8 cellular contexts compared by ENCODE assay signal in the genomic region with DNA sequence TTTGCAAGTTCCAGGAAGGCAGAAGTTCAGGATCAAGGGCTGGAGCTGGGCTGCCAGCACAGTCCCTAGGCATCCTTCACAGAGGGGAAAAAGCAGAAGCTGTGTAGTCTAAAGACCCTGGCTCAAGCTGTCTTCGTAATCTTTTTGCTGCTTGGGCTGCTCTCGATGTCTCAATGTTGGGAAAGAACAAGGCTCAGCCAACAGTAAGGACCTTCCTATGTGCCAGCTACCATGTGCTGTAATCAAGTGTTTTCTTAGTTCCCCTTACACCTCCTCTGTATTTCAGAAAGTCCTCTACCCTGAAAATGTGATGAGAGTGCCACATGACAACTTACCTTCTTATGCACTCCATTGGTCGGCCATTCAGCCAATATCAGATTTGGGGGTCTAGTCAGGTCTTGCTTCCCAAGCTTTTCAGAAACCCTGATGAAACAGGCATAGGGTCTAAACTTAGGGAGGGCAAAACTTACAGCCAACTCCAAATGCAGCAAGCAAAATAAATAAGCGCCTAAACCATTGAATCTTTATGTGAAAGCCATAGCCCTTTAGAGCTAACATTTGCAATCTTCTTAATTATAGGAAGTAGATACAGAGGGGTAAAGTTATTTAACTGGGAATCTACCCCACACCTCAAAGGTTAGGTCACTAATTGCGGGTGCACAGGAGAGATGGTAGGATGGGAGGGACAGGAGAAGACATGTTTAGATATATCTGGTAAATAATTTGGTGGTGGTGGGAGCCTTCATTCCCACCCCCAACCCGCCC. TPM values are rescaled to one million over a fixed set of nuclear protein-coding genes. Genes with fewer than 3 reads are reported as not detected.
DNase-seq lines count a peak whose midpoint lies in the region; ATAC-seq and TF ChIP-seq lines count a peak whose summit lies in the region.

No MANE protein-coding gene starts in this region.

- H3K27me3 ChIP-seq in GM23248 (replicated peaks; ENCODE audit: insufficient read depth): no peaks in the 10 kb centered on the region
- no peaks in the 10 kb centered on the region for H3K27me3 ChIP-seq in RWPE2 (ENCODE audit: insufficient read depth, poor library complexity, severe bottlenecking)
- no peaks in the 10 kb centered on the region for H3K27me3 ChIP-seq in esophagus squamous epithelium
- H3K27me3 ChIP-seq in stomach: no peaks in the 10 kb centered on the region

- no peak overlapping the region; the same call in 1 of the 2 replicates for H2AFZ ChIP-seq in GM23248

- no peaks in the 10 kb centered on the region for H3K9me3 ChIP-seq in GM23248 (ENCODE audit: low read depth)
- no peaks in the 10 kb centered on the region for H3K9me3 ChIP-seq in RWPE2 (ENCODE audit: severe bottlenecking)
- no peaks in the 10 kb centered on the region for H3K9me3 ChIP-seq in esophagus squamous epithelium
- no peaks in the 10 kb centered on the region for H3K9me3 ChIP-seq in stomach

- H3K36me3 ChIP-seq in GM23248 (ENCODE audit: low read depth): no peaks in the 10 kb centered on the region
- H3K36me3 ChIP-seq in RWPE2 (ENCODE audit: low read depth): peaks cover 63% of the 10 kb centered on the region
- peaks cover 0 to 26% (median 0%) of the 10 kb centered on the region in 3 donors for H3K36me3 ChIP-seq in esophagus squamous epithelium
- peaks cover 11 to 21% (median 16%) of the 10 kb centered on the region in 4 donors for H3K36me3 ChIP-seq in stomach

- H4K20me1 ChIP-seq in GM23248 (ENCODE audit: insufficient read depth): no peaks in the 10 kb centered on the region

- intact Hi-C loops in esophagus squamous epithelium (cut with DNase I) (loop anchor here (5.0 kb wide), 1 partner anchor 64 kb away; a partner anchor contains a TSS), stomach (cut with DNase I; ENCODE audit: low total_unique reads) (loop anchor here (10.0 kb wide), 1 partner anchor 61 kb away; a partner anchor contains a TSS)

- TF ChIP-seq EP300 in stomach (IDR thresholded peaks at IDR 0.05): no peak

- in situ Hi-C loops in GM23248 (cut with MboI): no loop called here

- H3K27ac ChIP-seq in GM23248: 0 out of 2 replicates have a peak overlapping the region, but pooled peaks have one; percentile 8
- H3K27ac ChIP-seq in RWPE2 (ENCODE audit: poor library complexity, severe bottlenecking): peak overlapping the region; percentile 74
- H3K27ac ChIP-seq in esophagus squamous epithelium: peak overlapping the region in 3 of 4 donors; percentile 79 to 100 (median 97)
- H3K27ac ChIP-seq in stomach: peak overlapping the region; percentile 16 to 100 (median 99)

- peaks cover 37% of the 10 kb centered on the region for H3K79me2 ChIP-seq in GM23248 (ENCODE audit: insufficient read depth)

- CTCF ChIA-PET in GM10248 (lab: Yijun Ruan, JAX): interaction anchor here (1.1 to 4.5 kb wide), 6 partner anchors 10 to 63 kb away, joined by 6 to 30 read pairs (median 17); a partner anchor contains a TSS

- H3K4me1 ChIP-seq in GM23248 (ENCODE audit: insufficient read depth) (peaks cover 17% of the 10 kb centered on the region; the same call in 1 of the 2 replicates), RWPE2 (ENCODE audit: insufficient read depth, poor library complexity, severe bottlenecking) (peaks cover 9% of the 10 kb centered on the region), esophagus squamous epithelium (peaks cover 5 to 55% (median 13%) of the 10 kb centered on the region in 3 donors), stomach (peaks cover 30 to 62% (median 48%) of the 10 kb centered on the region in 4 donors)

- ATAC-seq in RWPE2 (ENCODE audit: low read depth) (no peak), HG02588 (IDR thresholded peaks at IDR 0.05; ENCODE audit: unreplicated experiment) (no peak), HG03354 (IDR thresholded peaks at IDR 0.05; ENCODE audit: poor library complexity, severe bottlenecking, unreplicated experiment) (no peak)

- H3K4me3 ChIP-seq in GM23248 (peak overlapping the region; percentile 76), RWPE2 (ENCODE audit: severe bottlenecking) (peak overlapping the region; percentile 98), esophagus squamous epithelium (peak overlapping the region; percentile 88 to 100 (median 94)), stomach (peak overlapping the region; percentile 68 to 96 (median 87))

- TF ChIP-seq POLR2A in esophagus squamous epithelium (IDR thresholded peaks at IDR 0.05): no peak
- no peak for TF ChIP-seq POLR2A in stomach (IDR thresholded peaks at IDR 0.05)

- no peaks in the 10 kb centered on the region for H3K9me2 ChIP-seq in GM23248 (ENCODE audit: insufficient read depth)

- DNase-seq in GM10248 (ENCODE audit: extremely low spot score) (peak; percentile 55), GM23248 (no peak), RWPE2 (ENCODE audit: low spot score) (no peak), esophagus squamous epithelium (lab: John Stamatoyannopoulos, UW) (no peak), stomach (no peak), NCI-H2081 treated with DMSO at 0.1 percent for 48 hours (lab: John Stamatoyannopoulos, UW) (no peak)

- peak overlapping the region; percentile 88 for H3K9ac ChIP-seq in GM23248

- TF ChIP-seq CTCF in GM10248 (IDR thresholded peaks at IDR 0.05; ENCODE audit: control extremely low read depth, extremely low read depth, low read depth, missing control alignments) (no peak), RWPE2 (IDR thresholded peaks at IDR 0.05; ENCODE audit: poor library complexity, severe bottlenecking) (no peak), esophagus squamous epithelium (IDR thresholded peaks at IDR 0.05) (no peak), stomach (IDR thresholded peaks at IDR 0.05) (no peak)

- H3F3A ChIP-seq in GM23248 (ENCODE audit: insufficient read depth): peaks cover 16% of the 10 kb centered on the region

- WGBS in GM23248 (ENCODE audit: low coverage in 1 of 2, low lambda C conversion rate in 2 of 2, missing lambda C conversion rate in 2 of 2), 2 experiments: 71 to 77% methylated on average over 6 of the region's 6 CpGs
- WGBS in esophagus squamous epithelium, 2 donors: 53 to 57% methylated on average over 6 of the region's 6 CpGs
- 38 to 58% (median 46%) methylated on average over 6 of the region's 6 CpGs for WGBS in stomach, 5 donors

- peak overlapping the region; percentile 85 for H3K4me2 ChIP-seq in GM23248 (ENCODE audit: unreplicated experiment)

- POLR2A ChIA-PET in GM10248 (lab: Yijun Ruan, JAX): interaction anchor here (0.6 to 0.9 kb wide), 2 partner anchors 63 to 693 kb away, joined by 4 to 6 read pairs; a partner anchor contains a TSS

RNA-seq across cellular contexts. Expression of a gene that starts 1.2 kb away (rescaled TPM):
- total RNA-seq in GM23248 (2014; rRNA removed; shearing (Covaris generic)): 24.3 and 29.2 TPM in 2 replicates
- 16.6 and 17.3 TPM in 2 replicates for polyA plus RNA-seq in GM23248 (2016; fragmentation: Nextera tagmentation; extraction: Ambion mirVana)
- total RNA-seq in esophagus squamous epithelium: 10 to 100 TPM; 25.0 to 56.6 (median 40.2) TPM
- total RNA-seq in stomach: 100 to 1,000 TPM in 1 of 5 donors, 10 to 100 TPM in 4; 22.2 to 160 (median 53.1) TPM
- 1 to 10 TPM; 5.3 to 7.2 (median 5.4) TPM for polyA plus RNA-seq in stomach

Comparison
In these comparisons a context has a peak if more than half of its experiments do, and no peak if none do; other contexts are left out.
1. H3K27ac ChIP-seq: peak in every context shown above with its lines; median percentile 99 in stomach; 97 in esophagus squamous epithelium; 74 in RWPE2; 8 in GM23248.